Comparison of ENCODE assay signal across 8 cellular contexts in the genomic region with DNA sequence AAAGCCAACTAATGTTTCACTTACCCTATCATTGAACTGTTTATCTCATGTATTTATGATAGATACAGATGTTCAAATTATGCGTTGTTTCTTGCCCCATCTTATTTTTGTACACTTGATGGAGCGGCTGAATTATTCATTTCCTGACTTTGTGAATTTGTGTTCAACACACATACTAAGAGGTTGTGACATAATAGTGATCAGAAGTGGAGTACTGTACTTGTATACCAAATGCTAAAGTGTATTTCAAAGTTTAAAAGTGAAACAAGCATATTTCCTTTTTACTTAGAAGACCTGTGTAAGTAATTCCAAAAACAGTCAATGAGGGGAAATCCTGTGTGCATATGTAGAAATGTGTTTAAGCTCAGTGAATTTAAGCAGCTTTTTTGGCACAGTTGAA. TPM values are rescaled to one million over a fixed set of nuclear protein-coding genes. Genes with fewer than 3 reads are reported as not detected.
DNase-seq lines count a peak whose midpoint lies in the region; ATAC-seq and TF ChIP-seq lines count a peak whose summit lies in the region.

No MANE protein-coding gene starts in this region.

- peak in 1 of 2 donors; percentile 3 for TF ChIP-seq RAD21 in liver (IDR thresholded peaks at IDR 0.05)

- peaks cover 54% of the 10 kb centered on the region for H3K36me3 Mint-ChIP-seq in activated T-cell treated with anti-CD3 and anti-CD28 coated beads, Interleukin-2, amount 50 U/mL, for 4 hours (ENCODE audit: insufficient read depth)

- H3K4me3 Mint-ChIP-seq in activated T-cell treated with anti-CD3 and anti-CD28 coated beads, Interleukin-2, amount 50 U/mL, for 4 hours = peak overlapping the region; percentile 99

- H3K4me1 ChIP-seq in ascending aorta = peaks cover 0 to 29% of the 10 kb centered on the region in 2 donors
- peaks cover 2 to 48% (median 18%) of the 10 kb centered on the region in 4 donors for H3K4me1 ChIP-seq in liver (ENCODE audit: control insufficient read depth in 4 of 4, insufficient read depth in 4 of 4, low read length in 3 of 4)
- H3K4me1 ChIP-seq in thyroid gland = peaks cover 13 to 14% of the 10 kb centered on the region in 2 donors

- 1% methylated on average over 2 of the region's 2 CpGs for WGBS in liver
- WGBS in thyroid gland, 2 donors = 14 to 15% methylated on average over 2 of the region's 2 CpGs

- H3K9me3 ChIP-seq in ascending aorta (no peaks in the 10 kb centered on the region), liver (ENCODE audit: control insufficient read depth in 4 of 4, low read length in 3 of 4) (no peaks in the 10 kb centered on the region), thyroid gland (no peaks in the 10 kb centered on the region)

- H3K9ac ChIP-seq in liver (ENCODE audit: low read depth in 1 of 2, low read length in 2 of 2) = peak overlapping the region; percentile 95 to 96

- H3K9me3 Mint-ChIP-seq in activated T-cell treated with anti-CD3 and anti-CD28 coated beads, Interleukin-2, amount 50 U/mL, for 4 hours = no peaks in the 10 kb centered on the region

- H3K4me3 ChIP-seq in ascending aorta (peak overlapping the region; percentile 90 to 93), liver (ENCODE audit: low read depth in 1 of 3, low read length in 3 of 3) (peak overlapping the region; percentile 76 to 97 (median 94)), thyroid gland (replicated peaks in 1 of 3) (peak overlapping the region in 2 of 3 donors; percentile 73 to 96)

- no peak for DNase-seq in activated T-cell treated with anti-CD3 and anti-CD28 coated beads, Interleukin-2, amount 50 U/mL, for 4 hours
- DNase-seq in activated T-cell treated with anti-CD3 and anti-CD28 coated beads for 4 hours (no peak), ascending aorta (ENCODE audit: low spot score in 2 of 2) (no peak), thyroid gland (no peak), NCI-H2171 (lab: John Stamatoyannopoulos, UW) (no peak)
- no peak for DNase-seq in NK-92 treated with Interleukin-12 subunit alpha and Interleukin-12 subunit beta, amount 100 ng/mL, for 24 hours (lab: John Stamatoyannopoulos, UW)

- peaks cover 56% of the 10 kb centered on the region for H3K4me1 Mint-ChIP-seq in activated T-cell treated with anti-CD3 and anti-CD28 coated beads, Interleukin-2, amount 50 U/mL, for 4 hours (ENCODE audit: low read depth)

- no peaks in the 10 kb centered on the region for H3K27me3 Mint-ChIP-seq in activated T-cell treated with anti-CD3 and anti-CD28 coated beads, Interleukin-2, amount 50 U/mL, for 4 hours (ENCODE audit: low read depth)

- TF ChIP-seq POLR2A in thyroid gland (IDR thresholded peaks at IDR 0.05) = no peak

- intact Hi-C loops in ascending aorta (cut with DNase I) = no loop called here
- intact Hi-C loops in thyroid gland (cut with DNase I) = no loop called here

- no peak for TF ChIP-seq CTCF in ascending aorta (IDR thresholded peaks at IDR 0.05)
- TF ChIP-seq CTCF in liver (IDR thresholded peaks at IDR 0.05; ENCODE audit: low read depth, low read length, missing input control) = no peak
- TF ChIP-seq CTCF in thyroid gland (IDR thresholded peaks at IDR 0.05) = no peak

- H3K27ac ChIP-seq in ascending aorta = peak overlapping the region; percentile 98 to 99
- peak overlapping the region; percentile 97 to 99 for H3K27ac ChIP-seq in liver (ENCODE audit: low read depth in 1 of 2, low read length in 2 of 2)
- peak overlapping the region; percentile 96 to 99 (median 96) for H3K27ac ChIP-seq in thyroid gland

- H3K27me3 ChIP-seq in ascending aorta (no peaks in the 10 kb centered on the region), liver (ENCODE audit: control insufficient read depth in 4 of 4, insufficient read depth in 4 of 4, low read length in 3 of 4) (no peaks in the 10 kb centered on the region), thyroid gland (no peaks in the 10 kb centered on the region)

- peaks cover 44 to 56% of the 10 kb centered on the region in 2 donors for H3K36me3 ChIP-seq in ascending aorta
- peaks cover 15 to 40% (median 39%) of the 10 kb centered on the region in 4 donors for H3K36me3 ChIP-seq in liver (ENCODE audit: control insufficient read depth in 4 of 4, insufficient read depth in 3 of 4, low read depth in 1 of 4, low read length in 3 of 4)
- peaks cover 39 to 40% of the 10 kb centered on the region in 2 donors for H3K36me3 ChIP-seq in thyroid gland

- ATAC-seq in activated T-cell treated with anti-CD3 and anti-CD28 coated beads, Interleukin-2, amount 50 U/mL, for 4 hours = peak; percentile 8 to 22
- no peak for ATAC-seq in GM19397 (IDR thresholded peaks at IDR 0.05; ENCODE audit: unreplicated experiment)

TF ChIP-seq in liver, 16 proteins besides CTCF, POLR2A, EP300 and RAD21:
- TF ChIP-seq FOXA2 (IDR thresholded peaks at IDR 0.05) = no peak
- TF ChIP-seq EGR1 (IDR thresholded peaks at IDR 0.05; ENCODE audit: low read depth in 2 of 2) = peak in 1 of 2 donors; percentile 30

RNA-seq across cellular contexts. Expression of a gene that starts 1.8 kb away (rescaled TPM):
- total RNA-seq in activated T-cell treated with anti-CD3 and anti-CD28 coated beads, Interleukin-2, amount 50 U/mL, for 4 hours = 10 to 100 TPM; 54.9 to 93.3 (median 88.8) TPM
- total RNA-seq in ascending aorta = 349 TPM
- total RNA-seq in liver = 10 to 100 TPM; 13.8 to 78.8 TPM
- polyA plus RNA-seq in liver = 10 to 100 TPM in 1 of 2 donors, 1 to 10 TPM in 1; 4.8 to 33.7 TPM
- 100 to 1,000 TPM in 1 of 4 donors, 10 to 100 TPM in 3; 37.5 to 132 (median 56.9) TPM for total RNA-seq in thyroid gland
